9 cellular contexts compared by ENCODE assay signal in genomic region chr10:5584895-5585516, GRCh38.
DNase-seq lines count a peak whose midpoint lies in the region; ATAC-seq and TF ChIP-seq lines count a peak whose summit lies in the region.
"Had no signal": no experiment of that assay in that cellular context is flagged by ENCODE, and none has a peak within 500 bp of the region (broad histone marks: within the 10 kb centered on the region; RNA-seq: fewer than 3 reads in every experiment).

No MANE protein-coding gene starts in this region.

- H3K36me3 ChIP-seq in thyroid gland, result no peaks in the 10 kb centered on the region

- peak overlapping the region; percentile 23 to 89 (median 85) for H3K27ac ChIP-seq in thyroid gland

- H3K4me1 Mint-ChIP-seq in activated T-cell treated with anti-CD3 and anti-CD28 coated beads, Interleukin-2, amount 50 U/mL, for 72 hours (ENCODE audit: low read depth), result peaks cover 3% of the 10 kb centered on the region

- H3K4me1 ChIP-seq in thyroid gland, result peaks cover 33 to 34% of the 10 kb centered on the region in 2 donors

- no peaks in the 10 kb centered on the region for H3K9me3 ChIP-seq in thyroid gland

- no peak for TF ChIP-seq CTCF in thyroid gland (IDR thresholded peaks at IDR 0.05)

- H3K27me3 Mint-ChIP-seq in activated T-cell treated with anti-CD3 and anti-CD28 coated beads, Interleukin-2, amount 50 U/mL, for 72 hours (ENCODE audit: low read depth), result peaks cover 16% of the 10 kb centered on the region

- H3K36me3 Mint-ChIP-seq in activated T-cell treated with anti-CD3 and anti-CD28 coated beads, Interleukin-2, amount 50 U/mL, for 72 hours (ENCODE audit: insufficient read depth in 2 of 2), result no peaks in the 10 kb centered on the region
- H3K36me3 Mint-ChIP-seq: CD4-positive, CD25-positive, alpha-beta regulatory T cell had no signal

- ATAC-seq in activated T-cell treated with anti-CD3 and anti-CD28 coated beads, Interleukin-2, amount 50 U/mL, for 72 hours (replicated peaks in 1 of 2), result peak; percentile 51 to 75
- peak; percentile 63 for ATAC-seq in HG03520 (IDR thresholded peaks at IDR 0.05; ENCODE audit: unreplicated experiment)
- ATAC-seq in GM21447 (IDR thresholded peaks at IDR 0.05; ENCODE audit: unreplicated experiment), result no peak

- no peak for TF ChIP-seq POLR2A in thyroid gland (IDR thresholded peaks at IDR 0.05)

- H3K27ac Mint-ChIP-seq in activated T-cell treated with anti-CD3 and anti-CD28 coated beads, Interleukin-2, amount 50 U/mL, for 72 hours, result no peak overlapping the region
- H3K27ac Mint-ChIP-seq: CD4-positive, CD25-positive, alpha-beta regulatory T cell had no signal

- WGBS in thyroid gland, 2 donors, result 22 to 38% methylated on average over 8 to 10 of the region's 10 CpGs

- intact Hi-C loops in thyroid gland (cut with DNase I), result no loop called here

- no peak overlapping the region for H3K4me3 ChIP-seq in thyroid gland (replicated peaks in 1 of 3)

- H3K27me3 ChIP-seq in thyroid gland, result no peaks in the 10 kb centered on the region

- no peak overlapping the region for H3K4me3 Mint-ChIP-seq in activated T-cell treated with anti-CD3 and anti-CD28 coated beads, Interleukin-2, amount 50 U/mL, for 72 hours
- H3K4me3 Mint-ChIP-seq: CD4-positive, CD25-positive, alpha-beta regulatory T cell had no signal

- H3K9me3 Mint-ChIP-seq in activated T-cell treated with anti-CD3 and anti-CD28 coated beads, Interleukin-2, amount 50 U/mL, for 72 hours, result peaks cover 0 to 3% of the 10 kb centered on the region in 2 donors

- no peak for DNase-seq in activated T-cell treated with anti-CD3 and anti-CD28 coated beads, Interleukin-2, amount 50 U/mL, for 72 hours
- DNase-seq in activated T-cell treated with anti-CD3 and anti-CD28 coated beads for 4 hours (no peak), dermis blood vessel endothelial cell (peak; percentile 54), thyroid gland (peak; percentile 56 to 64), COLO829 (ENCODE audit: low spot score) (no peak), cerebellar nuclear complex (lab: John Stamatoyannopoulos, UW) (no peak)
- DNase-seq: CD4-positive, CD25-positive, alpha-beta regulatory T cell had no signal

Comparison
In these comparisons a context has a peak if more than half of its experiments do, and no peak if none do; other contexts are left out.
1. DNase-seq: peak in dermis blood vessel endothelial cell (single experiment) and thyroid gland (2 of 2); none in activated T-cell treated with anti-CD3 and anti-CD28 coated beads, Interleukin-2, amount 50 U/mL, for 72 hours (0 of 2), activated T-cell treated with anti-CD3 and anti-CD28 coated beads for 4 hours (single experiment), COLO829 (single experiment) and cerebellar nuclear complex (0 of 2).